1 cellular context compared by ENCODE assay signal in genomic region chr4:182585321-182585720, GRCh38.
TF ChIP-seq lines count a peak whose summit lies in the region.

No MANE protein-coding gene starts in this region.

TF ChIP-seq in SK-N-SH treated with all-trans-retinoic acid at 6 μM for 48 hours, 23 proteins besides CTCF, POLR2A, EP300 and RAD21 (continued from another document):
- TF ChIP-seq POU6F1 (CRISPR knock-in tag; IDR thresholded peaks at IDR 0.05; ENCODE audit: borderline replicate concordance, low read depth) (no peak), GLIS3 (CRISPR knock-in tag; IDR thresholded peaks at IDR 0.05) (no peak), RARB (CRISPR knock-in tag; IDR thresholded peaks at IDR 0.05) (no peak), ZFP30 (CRISPR knock-in tag; IDR thresholded peaks at IDR 0.05) (no peak), ARNTL (CRISPR knock-in tag; IDR thresholded peaks at IDR 0.05; ENCODE audit: borderline replicate concordance, low read depth) (no peak), SNAI2 (CRISPR knock-in tag; IDR thresholded peaks at IDR 0.05) (no peak), BACH2 (CRISPR knock-in tag; IDR thresholded peaks at IDR 0.05; ENCODE audit: borderline replicate concordance) (no peak), TOX (CRISPR knock-in tag; IDR thresholded peaks at IDR 0.05; ENCODE audit: borderline replicate concordance) (no peak), ZNF8 (CRISPR knock-in tag; IDR thresholded peaks at IDR 0.05) (no peak), ZC3H10 (CRISPR knock-in tag; IDR thresholded peaks at IDR 0.05) (no peak), TCF4 (CRISPR knock-in tag; IDR thresholded peaks at IDR 0.05; ENCODE audit: borderline replicate concordance) (no peak), ZNF70 (CRISPR knock-in tag; IDR thresholded peaks at IDR 0.05) (no peak), ESRRG (CRISPR knock-in tag; IDR thresholded peaks at IDR 0.05) (no peak), CSRNP3 (CRISPR knock-in tag; IDR thresholded peaks at IDR 0.05) (no peak), PATZ1 (CRISPR knock-in tag; IDR thresholded peaks at IDR 0.05; ENCODE audit: borderline replicate concordance) (no peak), ISL1 (CRISPR knock-in tag; IDR thresholded peaks at IDR 0.05) (no peak), CSDC2 (CRISPR knock-in tag; IDR thresholded peaks at IDR 0.05) (no peak)
- TF ChIP-seq, protein P1, sequence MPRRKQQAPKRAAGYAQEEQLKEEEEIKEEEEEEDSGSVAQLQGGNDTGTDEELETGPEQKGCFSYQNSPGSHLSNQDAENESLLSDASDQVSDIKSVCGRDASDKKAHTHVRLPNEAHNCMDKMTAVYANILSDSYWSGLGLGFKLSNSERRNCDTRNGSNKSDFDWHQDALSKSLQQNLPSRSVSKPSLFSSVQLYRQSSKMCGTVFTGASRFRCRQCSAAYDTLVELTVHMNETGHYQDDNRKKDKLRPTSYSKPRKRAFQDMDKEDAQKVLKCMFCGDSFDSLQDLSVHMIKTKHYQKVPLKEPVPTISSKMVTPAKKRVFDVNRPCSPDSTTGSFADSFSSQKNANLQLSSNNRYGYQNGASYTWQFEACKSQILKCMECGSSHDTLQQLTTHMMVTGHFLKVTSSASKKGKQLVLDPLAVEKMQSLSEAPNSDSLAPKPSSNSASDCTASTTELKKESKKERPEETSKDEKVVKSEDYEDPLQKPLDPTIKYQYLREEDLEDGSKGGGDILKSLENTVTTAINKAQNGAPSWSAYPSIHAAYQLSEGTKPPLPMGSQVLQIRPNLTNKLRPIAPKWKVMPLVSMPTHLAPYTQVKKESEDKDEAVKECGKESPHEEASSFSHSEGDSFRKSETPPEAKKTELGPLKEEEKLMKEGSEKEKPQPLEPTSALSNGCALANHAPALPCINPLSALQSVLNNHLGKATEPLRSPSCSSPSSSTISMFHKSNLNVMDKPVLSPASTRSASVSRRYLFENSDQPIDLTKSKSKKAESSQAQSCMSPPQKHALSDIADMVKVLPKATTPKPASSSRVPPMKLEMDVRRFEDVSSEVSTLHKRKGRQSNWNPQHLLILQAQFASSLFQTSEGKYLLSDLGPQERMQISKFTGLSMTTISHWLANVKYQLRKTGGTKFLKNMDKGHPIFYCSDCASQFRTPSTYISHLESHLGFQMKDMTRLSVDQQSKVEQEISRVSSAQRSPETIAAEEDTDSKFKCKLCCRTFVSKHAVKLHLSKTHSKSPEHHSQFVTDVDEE (CRISPR knock-in tag; IDR thresholded peaks at IDR 0.05), result no peak
TF ChIP-seq in SK-N-SH treated with all-trans-retinoic acid at 6 μM for 48 hours: peak in this region for 0.
